Comparison of ENCODE assay signal across 24 cellular contexts in the genomic region with DNA sequence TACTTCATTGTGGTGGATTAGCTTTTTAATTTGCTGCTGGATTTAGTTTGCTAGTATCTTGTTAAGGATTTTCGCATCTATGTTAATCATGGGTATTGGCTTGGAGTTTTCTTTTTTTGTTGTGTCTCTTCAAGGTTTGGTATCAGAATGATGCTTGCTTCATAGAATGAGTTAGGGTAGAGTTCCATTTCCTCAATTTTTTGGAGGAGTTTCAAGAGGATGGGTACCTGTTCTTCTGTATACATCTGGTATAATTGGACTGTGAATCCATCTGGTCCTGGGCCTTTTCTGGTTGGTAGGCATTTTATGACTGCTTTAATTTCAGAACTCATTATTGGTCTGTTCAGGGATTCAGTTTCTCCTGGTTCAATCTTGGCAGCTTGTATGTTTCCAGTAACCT.
A peak's percentile ranks its signal among the peaks of the same experiment; 100 is the strongest.
DNase-seq lines count a peak whose midpoint lies in the region; FAIRE-seq and TF ChIP-seq lines count a peak whose summit lies in the region.
"Had no signal": no experiment of that assay in that cellular context is flagged by ENCODE, and none has a peak within 500 bp of the region (broad histone marks: within the 10 kb centered on the region; RNA-seq: fewer than 3 reads in every experiment).

No MANE protein-coding gene starts in this region.

- no peak overlapping the region for H3K27ac ChIP-seq in Karpas-422 (ENCODE audit: low read length)
- no peak overlapping the region for H3K27ac ChIP-seq in mesendoderm (ENCODE audit: low read depth, low read length)
- no peak overlapping the region for H3K27ac ChIP-seq in effector memory CD4-positive, alpha-beta T cell (ENCODE audit: insufficient read depth, low read length, poor library complexity, severe bottlenecking)
- H3K27ac ChIP-seq: 22Rv1; A549; BLaER1 treated with 17β-estradiol and CSF1 and Interleukin-3, amounts not matched to agents 10 nM and 100 nM; C4-2B had no signal

- H2AFZ ChIP-seq in Karpas-422 (ENCODE audit: low read length) = no peak overlapping the region

- H2BK5ac ChIP-seq in mesendoderm (ENCODE audit: low read length) = no peak overlapping the region

- H3K9me3 ChIP-seq in Karpas-422 (ENCODE audit: low read length) = no peaks in the 10 kb centered on the region
- no peaks in the 10 kb centered on the region for H3K9me3 ChIP-seq in effector memory CD4-positive, alpha-beta T cell (ENCODE audit: control insufficient read depth, low read length)
- H3K9me3 ChIP-seq: A549, Caco-2 had no signal

- no peaks in the 10 kb centered on the region for H4K20me1 ChIP-seq in Karpas-422 (ENCODE audit: insufficient read depth, low read depth, low read length)
- H4K20me1 ChIP-seq: BLaER1 treated with 17β-estradiol and CSF1 and Interleukin-3, amounts not matched to agents 10 nM and 100 nM had no signal

- H3K4me1 ChIP-seq in Karpas-422 (ENCODE audit: low read length) (peaks cover 7% of the 10 kb centered on the region; the same call in 1 of the 2 replicates), mesendoderm (ENCODE audit: control insufficient read depth, low read depth, low read length) (no peaks in the 10 kb centered on the region)
- no peaks in the 10 kb centered on the region for H3K4me1 ChIP-seq in effector memory CD4-positive, alpha-beta T cell (ENCODE audit: control insufficient read depth, insufficient read depth, low read length, poor library complexity, severe bottlenecking)
- H3K4me1 ChIP-seq: A549; BLaER1 treated with 17β-estradiol and CSF1 and Interleukin-3, amounts not matched to agents 10 nM and 100 nM; Caco-2 had no signal

- no peaks in the 10 kb centered on the region for H3K79me2 ChIP-seq in Karpas-422 (ENCODE audit: low read length)
- H3K79me2 ChIP-seq in mesendoderm (ENCODE audit: control insufficient read depth, insufficient read depth, low read length) = no peaks in the 10 kb centered on the region

- no peak for TF ChIP-seq CTCF in D721Med (IDR thresholded peaks at IDR 0.05; ENCODE audit: insufficient read depth, missing control alignments)

- no peak overlapping the region for H2AK5ac ChIP-seq in mesendoderm (ENCODE audit: low read length)

- no peak overlapping the region for H3K4me3 ChIP-seq in Karpas-422 (ENCODE audit: low read length)
- H3K4me3 ChIP-seq in mesendoderm (ENCODE audit: low read length) = no peak overlapping the region
- H3K4me3 ChIP-seq in effector memory CD4-positive, alpha-beta T cell (ENCODE audit: insufficient read depth, low read depth, low read length, poor library complexity, severe bottlenecking) = no peak overlapping the region
- H3K4me3 ChIP-seq: A549; BLaER1 treated with 17β-estradiol and CSF1 and Interleukin-3, amounts not matched to agents 10 nM and 100 nM; GM12878 had no signal

- no peak overlapping the region for H3K56ac ChIP-seq in mesendoderm (ENCODE audit: low read length)

- H3K79me1 ChIP-seq in mesendoderm (ENCODE audit: low read length) = no peaks in the 10 kb centered on the region

- no CpG with 5 or more reads among the region's 1 CpG for WGBS in mesendoderm (ENCODE audit: extremely low coverage, insufficient coverage, low lambda C conversion rate)

- no peaks in the 10 kb centered on the region for H3K9me2 ChIP-seq in Karpas-422 (replicated peaks; ENCODE audit: insufficient read depth, low read length)

- DNase-seq in D721Med (ENCODE audit: insufficient read length, low spot score) (no peak), Karpas-422 (peak; percentile 16), mesendoderm (no peak), hippocampal formation (lab: John Stamatoyannopoulos, UW) (no peak), NCI-H2196 (lab: John Stamatoyannopoulos, UW; ENCODE audit: unreplicated experiment) (no peak)
- DNase-seq in effector memory CD4-positive, alpha-beta T cell = no peak
- DNase-seq: AML-193; Caco-2; Calu3; CD4-positive, alpha-beta T cell; CD8-positive, alpha-beta T cell; DMS 273 treated with DMSO at 0.1 percent for 48 hours; DMS153; DMS53; DMS79; DND-41; EL; GDM1 had no signal

- no peak overlapping the region for H3K23ac ChIP-seq in mesendoderm (ENCODE audit: low read length)

- H4K5ac ChIP-seq in mesendoderm (ENCODE audit: low read length) = no peak overlapping the region

- H3K27me3 ChIP-seq in Karpas-422 (ENCODE audit: low read length) = no peaks in the 10 kb centered on the region
- H3K27me3 ChIP-seq in mesendoderm (ENCODE audit: insufficient read depth, low read length, poor library complexity) = no peaks in the 10 kb centered on the region
- no peaks in the 10 kb centered on the region for H3K27me3 ChIP-seq in effector memory CD4-positive, alpha-beta T cell (replicated peaks; ENCODE audit: control insufficient read depth, insufficient read depth, low read length, poor library complexity, severe bottlenecking)
- H3K27me3 ChIP-seq: BLaER1 treated with 17β-estradiol and CSF1 and Interleukin-3, amounts not matched to agents 10 nM and 100 nM had no signal

- no peak overlapping the region for H2BK15ac ChIP-seq in mesendoderm (replicated peaks; ENCODE audit: low read depth)

- H3K9ac ChIP-seq in Karpas-422 (ENCODE audit: low read length) = no peak overlapping the region
- H3K9ac ChIP-seq in mesendoderm (ENCODE audit: low read length) = no peak overlapping the region
- H3K9ac ChIP-seq: BLaER1 treated with 17β-estradiol and CSF1 and Interleukin-3, amounts not matched to agents 10 nM and 100 nM had no signal

- no peak overlapping the region for H3K4ac ChIP-seq in mesendoderm (ENCODE audit: low read depth, low read length)

- H3K4me2 ChIP-seq in Karpas-422 (ENCODE audit: low read depth, low read length, poor library complexity, severe bottlenecking) = no peak overlapping the region
- H3K4me2 ChIP-seq in mesendoderm (ENCODE audit: low read length) = no peak overlapping the region
- H3K4me2 ChIP-seq: A549; BLaER1 treated with 17β-estradiol and CSF1 and Interleukin-3, amounts not matched to agents 10 nM and 100 nM had no signal

- peak overlapping the region; percentile 56 for H4K8ac ChIP-seq in mesendoderm (ENCODE audit: low read depth, low read length)

- peak; percentile 83 for FAIRE-seq in D721Med (lab: Jason Lieb, UNC)
- FAIRE-seq: A549, GM12878, GM18507 had no signal

- no peak overlapping the region for H2BK120ac ChIP-seq in mesendoderm (ENCODE audit: low read depth, low read length)

- no peak overlapping the region for H3K18ac ChIP-seq in mesendoderm (ENCODE audit: low read length)

- H3K36me3 ChIP-seq in Karpas-422 (ENCODE audit: insufficient read depth, low read length) (no peaks in the 10 kb centered on the region), mesendoderm (ENCODE audit: control insufficient read depth, insufficient read depth, low read length) (no peaks in the 10 kb centered on the region)
- H3K36me3 ChIP-seq in effector memory CD4-positive, alpha-beta T cell (ENCODE audit: control insufficient read depth, insufficient read depth, low read length) = no peaks in the 10 kb centered on the region
- H3K36me3 ChIP-seq: BLaER1 treated with 17β-estradiol and CSF1 and Interleukin-3, amounts not matched to agents 10 nM and 100 nM had no signal
